ENCODE assay signal across 8 cellular contexts in genomic region chr12:121059031-121059898, GRCh38. TPM values are rescaled to one million over a fixed set of nuclear protein-coding genes. Genes with fewer than 3 reads are reported as not detected.
DNase-seq lines count a peak whose midpoint lies in the region; ATAC-seq and TF ChIP-seq lines count a peak whose summit lies in the region.

No MANE protein-coding gene starts in this region.

- peak overlapping the region in 6 of 7 donors; percentile 72 to 94 (median 88) for H3K4me3 Mint-ChIP-seq in CD8-positive, alpha-beta memory T cell

- H3K9me3 Mint-ChIP-seq in CD8-positive, alpha-beta memory T cell: no peaks in the 10 kb centered on the region

- TF ChIP-seq CTCF in SU-DHL-6 (IDR thresholded peaks at IDR 0.05; ENCODE audit: insufficient read depth, low read length, poor library complexity, severe bottlenecking) (no peak), mucosa of descending colon (IDR thresholded peaks at IDR 0.05) (no peak)

- H3K36me3 ChIP-seq in CD8-positive, alpha-beta memory T cell (ENCODE audit: insufficient read depth, low read length): no peaks in the 10 kb centered on the region
- H3K36me3 ChIP-seq in SU-DHL-6 (ENCODE audit: low read length) (no peaks in the 10 kb centered on the region), mucosa of descending colon (ENCODE audit: low read depth) (no peaks in the 10 kb centered on the region)

- ATAC-seq in GM21717 (IDR thresholded peaks at IDR 0.05; ENCODE audit: unreplicated experiment) (peak; percentile 26), mucosa of descending colon (peak; percentile 22)

- H4K20me1 ChIP-seq in SU-DHL-6 (ENCODE audit: low read depth, low read length): no peaks in the 10 kb centered on the region

- POLR2A ChIA-PET in CD8-positive, alpha-beta memory T cell (lab: Charles Lee): interaction anchor here (0.8 to 2.1 kb wide), 5 partner anchors 8 to 54 kb away, joined by 3 to 15 read pairs (median 4); no protein-coding TSS in a partner anchor

- peaks cover 8% of the 10 kb centered on the region for H3K4me1 ChIP-seq in CD8-positive, alpha-beta memory T cell (ENCODE audit: insufficient read depth, low read length)
- peaks cover 6% of the 10 kb centered on the region for H3K4me1 ChIP-seq in mucosa of descending colon (ENCODE audit: low read depth)

- H3K4me2 ChIP-seq in SU-DHL-6 (ENCODE audit: low read depth, low read length, poor library complexity, severe bottlenecking): no peak overlapping the region

- no peaks in the 10 kb centered on the region for H3K27me3 Mint-ChIP-seq in CD8-positive, alpha-beta memory T cell

- H3K9me2 ChIP-seq in SU-DHL-6 (replicated peaks; ENCODE audit: insufficient read depth, low read length): no peaks in the 10 kb centered on the region

- H3K36me3 Mint-ChIP-seq in CD8-positive, alpha-beta memory T cell: no peaks in the 10 kb centered on the region

- no peaks in the 10 kb centered on the region for H3K27me3 ChIP-seq in CD8-positive, alpha-beta memory T cell (ENCODE audit: insufficient read depth, low read length, poor library complexity, severe bottlenecking)
- no peaks in the 10 kb centered on the region for H3K27me3 ChIP-seq in SU-DHL-6 (ENCODE audit: low read length)

- no peak overlapping the region for H3K9ac ChIP-seq in SU-DHL-6 (ENCODE audit: low read length)

- CTCF ChIA-PET in CD8-positive, alpha-beta memory T cell (lab: Charles Lee): interaction anchor here (0.8 to 4.5 kb wide), 38 partner anchors 8 to 478 kb away, joined by 3 to 93 read pairs (median 4); partner anchors contain the start of genes C12orf43 and POP5

- DNase-seq in CD8-positive, alpha-beta memory T cell: no peak
- DNase-seq in mucosa of descending colon (no peak), midbrain (lab: John Stamatoyannopoulos, UW) (no peak), NCI-H2227 (lab: John Stamatoyannopoulos, UW; ENCODE audit: unreplicated experiment) (no peak), AML-193 (lab: John Stamatoyannopoulos, UW) (no peak), T1000 (lab: John Stamatoyannopoulos, UW) (no peak)

- peak overlapping the region; percentile 9 for H2AFZ ChIP-seq in SU-DHL-6 (ENCODE audit: low read depth, low read length, severe bottlenecking)

- H3K4me3 ChIP-seq in CD8-positive, alpha-beta memory T cell (ENCODE audit: low read length): no peak overlapping the region
- H3K4me3 ChIP-seq in SU-DHL-6 (ENCODE audit: insufficient read depth, low read length, poor library complexity, severe bottlenecking): no peak overlapping the region
- no peak overlapping the region for H3K4me3 ChIP-seq in mucosa of descending colon

- H3K4me1 Mint-ChIP-seq in CD8-positive, alpha-beta memory T cell: peaks cover 10 to 14% (median 11%) of the 10 kb centered on the region in 3 donors

- intact Hi-C loops in mucosa of descending colon (cut with DNase I, micrococcal nuclease): no loop called here

- no peaks in the 10 kb centered on the region for H3K9me3 ChIP-seq in CD8-positive, alpha-beta memory T cell (ENCODE audit: low read length)
- H3K9me3 ChIP-seq in SU-DHL-6 (ENCODE audit: insufficient read depth, low read length): no peaks in the 10 kb centered on the region
- H3K9me3 ChIP-seq in mucosa of descending colon: no peaks in the 10 kb centered on the region

- H3K79me2 ChIP-seq in SU-DHL-6 (ENCODE audit: insufficient read depth, low read length): no peaks in the 10 kb centered on the region

- H3K27ac Mint-ChIP-seq in CD8-positive, alpha-beta memory T cell: peak overlapping the region in 7 of 8 donors; percentile 49 to 98 (median 95)

- no peak overlapping the region for H3K27ac ChIP-seq in CD8-positive, alpha-beta memory T cell (ENCODE audit: low read depth, low read length)
- H3K27ac ChIP-seq in SU-DHL-6 (ENCODE audit: low read depth, low read length): no peak overlapping the region

- no peaks in the 10 kb centered on the region for H3F3A ChIP-seq in SU-DHL-6 (ENCODE audit: insufficient read depth)

RNA-seq across cellular contexts. Expression of gene OASL, which starts 20.2 kb away (rescaled TPM):
- 1 to 10 TPM; 4.0 to 4.3 TPM for total RNA-seq in CD8-positive, alpha-beta memory T cell
- 21.2 TPM for polyA plus RNA-seq in CD8-positive, alpha-beta memory T cell
- 10 to 100 TPM in 2 of 3 donors, 1 to 10 TPM in 1; 3.7 to 32.4 (median 10.2) TPM for total RNA-seq in mucosa of descending colon

RNA-seq across cellular contexts. Expression of gene C12orf43, which starts 43.0 kb away (rescaled TPM):
- 10 to 100 TPM; 38.1 to 40.3 TPM for total RNA-seq in CD8-positive, alpha-beta memory T cell
- polyA plus RNA-seq in CD8-positive, alpha-beta memory T cell: 24.9 TPM
- 10 to 100 TPM in 2 of 3 donors, 1 to 10 TPM in 1; 7.6 to 22.7 (median 11.9) TPM for total RNA-seq in mucosa of descending colon
